9 cellular contexts compared by ENCODE assay signal in genomic region chr13:59458908-59459579, GRCh38.
DNase-seq lines count a peak whose midpoint lies in the region; ATAC-seq, FAIRE-seq and TF ChIP-seq lines count a peak whose summit lies in the region.
"Had no signal": no experiment of that assay in that cellular context is flagged by ENCODE, and none has a peak within 500 bp of the region (broad histone marks: within the 10 kb centered on the region; RNA-seq: fewer than 3 reads in every experiment).

No MANE protein-coding gene starts in this region.

- H3K36me3 ChIP-seq in bronchial epithelial cell (ENCODE audit: control insufficient read depth, insufficient read depth, low read length): no peaks in the 10 kb centered on the region

- no peak overlapping the region for H3K4me3 ChIP-seq in bronchial epithelial cell (ENCODE audit: low read depth, low read length)

- ATAC-seq in HG02870 (IDR thresholded peaks at IDR 0.05; ENCODE audit: unreplicated experiment): no peak
- ATAC-seq: activated CD8-positive, alpha-beta memory T cell treated with anti-CD3 and anti-CD28 coated beads, Interleukin-2, amount 10 ng/mL, durations not matched to agents 7 days and 5 days had no signal

- H3K27me3 ChIP-seq in bronchial epithelial cell (ENCODE audit: control insufficient read depth, insufficient read depth, low read length): no peaks in the 10 kb centered on the region

- no peak for FAIRE-seq in bronchial epithelial cell (lab: Jason Lieb, UNC)
- no peak for FAIRE-seq in GM19239 (lab: Jason Lieb, UNC)

- DNase-seq in AG09319 (ENCODE audit: extremely low read depth, low read depth): peak; percentile 29
- peak; percentile 43 for DNase-seq in MV-4-11 (lab: John Stamatoyannopoulos, UW)
- peak; percentile 50 for DNase-seq in bronchial epithelial cell (ENCODE audit: low read depth)
- peak; percentile 22 for DNase-seq in medulla oblongata (ENCODE audit: extremely low spot score)
- DNase-seq in DMS79 (lab: John Stamatoyannopoulos, UW): no peak
- DNase-seq in foreskin melanocyte: no peak
- DNase-seq in GM19239 (ENCODE audit: insufficient read length, low spot score): no peak
- DNase-seq: activated CD8-positive, alpha-beta memory T cell treated with anti-CD3 and anti-CD28 coated beads, Interleukin-2, amount 10 ng/mL, durations not matched to agents 7 days and 5 days had no signal

- no peak for TF ChIP-seq CTCF in AG09319 (IDR thresholded peaks at IDR 0.05; ENCODE audit: low read depth, low read length)
- TF ChIP-seq CTCF in bronchial epithelial cell (IDR thresholded peaks at IDR 0.05; ENCODE audit: insufficient read depth, low read length, severe bottlenecking): no peak

Comparison
In these comparisons a context has a peak if more than half of its experiments do, and no peak if none do; other contexts are left out.
1. DNase-seq: peak in AG09319 (single experiment), MV-4-11 (single experiment), bronchial epithelial cell (single experiment) and medulla oblongata (single experiment); none in DMS79 (single experiment), foreskin melanocyte (single experiment) and GM19239 (single experiment).